13 cellular contexts compared by ENCODE assay signal in genomic region chr4:6781113-6781512, GRCh38. TPM values are rescaled to one million over a fixed set of nuclear protein-coding genes. Genes with fewer than 3 reads are reported as not detected.
DNase-seq lines count a peak whose midpoint lies in the region; ATAC-seq and TF ChIP-seq lines count a peak whose summit lies in the region.
"Had no signal": no experiment of that assay in that cellular context is flagged by ENCODE, and none has a peak within 500 bp of the region (broad histone marks: within the 10 kb centered on the region; RNA-seq: fewer than 3 reads in every experiment).

No MANE protein-coding gene starts in this region.

- H3K4me2 ChIP-seq in IMR-90 (ENCODE audit: low read depth, low read length) (no peak overlapping the region), trophoblast cell (ENCODE audit: low read length) (no peak overlapping the region), neuronal stem cell (ENCODE audit: insufficient read depth, low read length, poor library complexity, severe bottlenecking) (no peak overlapping the region)

- H2BK20ac ChIP-seq in IMR-90 (ENCODE audit: low read depth, low read length) = no peak overlapping the region

- H3K9me3 ChIP-seq in IMR-90 (ENCODE audit: control insufficient read depth, insufficient read depth, low read length) (no peaks in the 10 kb centered on the region), neutrophil (no peaks in the 10 kb centered on the region), trophoblast cell (ENCODE audit: insufficient read depth, low read depth, low read length) (no peaks in the 10 kb centered on the region), neuronal stem cell (replicated peaks in 1 of 2; ENCODE audit: control insufficient read depth in 2 of 2, insufficient read depth in 1 of 2, low read depth in 1 of 2, low read length in 2 of 2) (no peaks in the 10 kb centered on the region)

- peaks cover 18% of the 10 kb centered on the region for H3K79me2 ChIP-seq in trophoblast cell (ENCODE audit: control insufficient read depth, insufficient read depth, low read length, poor library complexity)

- no peak for TF ChIP-seq POLR2A in IMR-90 (IDR thresholded peaks at IDR 0.05; ENCODE audit: low read depth, low read length)

- no peak for TF ChIP-seq CTCF in IMR-90 (conservative IDR thresholded peaks at IDR 0.05; ENCODE audit: low read depth, low read length)
- TF ChIP-seq CTCF in neutrophil (IDR thresholded peaks at IDR 0.05) = no peak

- no peak overlapping the region for H3K27ac ChIP-seq in IMR-90 (ENCODE audit: insufficient read depth, low read length)
- H3K27ac ChIP-seq in cingulate gyrus (ENCODE audit: low read depth, low read length) = peak overlapping the region; percentile 96
- peak overlapping the region; percentile 100 for H3K27ac ChIP-seq in neutrophil
- H3K27ac ChIP-seq in trophoblast cell (ENCODE audit: low read depth, low read length) = no peak overlapping the region
- H3K27ac ChIP-seq in neuronal stem cell (replicated peaks; ENCODE audit: low read length) = no peak overlapping the region

- H3K18ac ChIP-seq in IMR-90 (ENCODE audit: low read depth, low read length) (no peak overlapping the region), trophoblast cell (ENCODE audit: low read length) (no peak overlapping the region), neuronal stem cell (ENCODE audit: low read length) (no peak overlapping the region)

- H3K9ac ChIP-seq in IMR-90 (ENCODE audit: low read depth, low read length) = no peak overlapping the region
- no peak overlapping the region for H3K9ac ChIP-seq in trophoblast cell (ENCODE audit: low read length)
- H3K9ac ChIP-seq in neuronal stem cell (ENCODE audit: low read depth, low read length, poor library complexity) = no peak overlapping the region

- H4K8ac ChIP-seq in IMR-90 (ENCODE audit: low read depth in 2 of 2, low read length in 2 of 2) (no peak overlapping the region), trophoblast cell (ENCODE audit: low read depth, low read length) (no peak overlapping the region), neuronal stem cell (ENCODE audit: low read depth, low read length) (no peak overlapping the region)

- H2AFZ ChIP-seq in IMR-90 (replicated peaks; ENCODE audit: low read length, poor library complexity) (no peak overlapping the region), trophoblast cell (ENCODE audit: insufficient read depth, low read length, poor library complexity) (no peak overlapping the region), neuronal stem cell (ENCODE audit: low read length) (no peak overlapping the region)

- no peak overlapping the region for H4K12ac ChIP-seq in trophoblast cell (ENCODE audit: low read depth, low read length)

- no peaks in the 10 kb centered on the region for H3K36me3 ChIP-seq in IMR-90 (ENCODE audit: control insufficient read depth, insufficient read depth, low read length)
- H3K36me3 ChIP-seq in neutrophil = peaks cover under 1% of the 10 kb centered on the region
- H3K36me3 ChIP-seq in trophoblast cell (ENCODE audit: control insufficient read depth in 1 of 2, insufficient read depth in 2 of 2, low read length in 2 of 2) = no peaks in the 10 kb centered on the region
- peaks cover 2 to 11% of the 10 kb centered on the region in 2 donors for H3K36me3 ChIP-seq in neuronal stem cell (replicated peaks in 1 of 2; ENCODE audit: control insufficient read depth in 2 of 2, insufficient read depth in 2 of 2, low read length in 2 of 2)

- WGBS in IMR-90 (ENCODE audit: extremely low coverage in 2 of 2, insufficient read length in 1 of 2), 2 experiments = 100% methylated on average over 3 of the region's 8 CpGs; no CpG with 5 or more reads in 1 of the 2 experiments
- no CpG with 5 or more reads among the region's 8 CpGs for WGBS in trophoblast cell (ENCODE audit: extremely low coverage, insufficient coverage, insufficient read length)
- no CpG with 5 or more reads among the region's 8 CpGs for WGBS in neuronal stem cell (ENCODE audit: extremely low coverage in 2 of 2, insufficient read length in 2 of 2, insufficient replicate concordance in 1 of 2), 2 donors

- TF ChIP-seq RAD21 in IMR-90 (IDR thresholded peaks at IDR 0.05; ENCODE audit: low read length) = no peak

- H3K4ac ChIP-seq in IMR-90 (ENCODE audit: low read depth, low read length) = no peak overlapping the region
- no peak overlapping the region for H3K4ac ChIP-seq in trophoblast cell (ENCODE audit: low read depth, low read length)
- H3K4ac ChIP-seq in neuronal stem cell (ENCODE audit: low read length) = no peak overlapping the region

- H4K5ac ChIP-seq in IMR-90 (ENCODE audit: low read depth, low read length) = no peak overlapping the region

- POLR2A ChIA-PET in IMR-90 (lab: Charles Lee; ENCODE audit: unreplicated experiment) = no interaction called here

- H3K79me1 ChIP-seq in IMR-90 (ENCODE audit: low read depth in 1 of 2, low read length in 2 of 2) (peaks cover 6 to 24% of the 10 kb centered on the region in 2 experiments), trophoblast cell (ENCODE audit: low read length) (peaks cover 11% of the 10 kb centered on the region), neuronal stem cell (ENCODE audit: low read depth, low read length) (peaks cover 3% of the 10 kb centered on the region)

- BruUV-seq in IMR-90 (replicated peaks; lab: Mats Ljungman, UMichigan) = no TSS peak

- no peak overlapping the region for H2BK15ac ChIP-seq in IMR-90 (ENCODE audit: low read depth, low read length)
- H2BK15ac ChIP-seq in neuronal stem cell (ENCODE audit: low read length) = no peak overlapping the region

- H4K20me1 ChIP-seq in IMR-90 (ENCODE audit: insufficient read depth, low read length) = peaks cover 26% of the 10 kb centered on the region

- DNase-seq in DMS53 (lab: John Stamatoyannopoulos, UW) = peak; percentile 53
- no peak for DNase-seq in DMS53 treated with DMSO at 0.1 percent for 48 hours (lab: John Stamatoyannopoulos, UW; ENCODE audit: unreplicated experiment)
- DNase-seq in IMR-90 = no peak
- no peak for DNase-seq in trophoblast cell
- no peak for DNase-seq in stimulated activated CD4-positive, alpha-beta T cell treated with anti-CD3 and anti-CD28 coated beads, Interleukin-4, amount 100 ng/mL, for 4 hours
- DNase-seq in neuronal stem cell (ENCODE audit: low spot score) = no peak
- DNase-seq: 8988T; activated CD4-positive, CD25-positive, alpha-beta regulatory T cell; GF-D8; islet precursor cell had no signal

- H3K23ac ChIP-seq in IMR-90 (ENCODE audit: low read depth, low read length) (no peak overlapping the region), trophoblast cell (ENCODE audit: low read length) (no peak overlapping the region), neuronal stem cell (ENCODE audit: low read depth, low read length, poor library complexity) (no peak overlapping the region)

- H3K27me3 ChIP-seq in IMR-90 (ENCODE audit: control insufficient read depth, insufficient read depth, low read length) (peaks cover 9% of the 10 kb centered on the region), neutrophil (peaks cover 7% of the 10 kb centered on the region), trophoblast cell (ENCODE audit: insufficient read depth, low read length) (no peaks in the 10 kb centered on the region), neuronal stem cell (ENCODE audit: control insufficient read depth in 3 of 3, insufficient read depth in 3 of 3, low read depth in 1 of 3, low read length in 3 of 3) (peaks cover 0 to 27% (median 0%) of the 10 kb centered on the region in 3 experiments)

- no peak overlapping the region for H3K14ac ChIP-seq in IMR-90 (replicated peaks; ENCODE audit: low read depth, low read length)
- H3K14ac ChIP-seq in trophoblast cell (ENCODE audit: low read length) = no peak overlapping the region
- H3K14ac ChIP-seq in neuronal stem cell (ENCODE audit: low read length) = no peak overlapping the region

- intact Hi-C loops in IMR-90 (cut with micrococcal nuclease) = loop anchor here (10.0 kb wide), 1 partner anchor 204 kb away; no protein-coding TSS in a partner anchor

- no peak for ATAC-seq in IMR-90 (ENCODE audit: low read depth)
- ATAC-seq: Panc1 had no signal

- H3K4me1 ChIP-seq in IMR-90 (ENCODE audit: control insufficient read depth, insufficient read depth, low read length) (peaks cover 4% of the 10 kb centered on the region), neutrophil (ENCODE audit: control insufficient read depth in 1 of 2, insufficient read depth in 1 of 2, low read depth in 1 of 2, low read length in 1 of 2) (peaks cover 45 to 54% of the 10 kb centered on the region in 2 experiments), trophoblast cell (ENCODE audit: control insufficient read depth in 1 of 2, insufficient read depth in 2 of 2, low read length in 2 of 2) (no peaks in the 10 kb centered on the region), neuronal stem cell (ENCODE audit: control insufficient read depth in 2 of 2, insufficient read depth in 1 of 2, low read depth in 1 of 2, low read length in 2 of 2) (peaks cover 17 to 35% of the 10 kb centered on the region in 2 donors)

- H3K4me3 ChIP-seq in IMR-90 (ENCODE audit: insufficient read depth, low read depth, low read length) (no peak overlapping the region), neutrophil (ENCODE audit: low read depth in 1 of 2, low read length in 1 of 2) (no peak overlapping the region), trophoblast cell (ENCODE audit: low read depth, low read length) (no peak overlapping the region), neuronal stem cell (ENCODE audit: low read length in 2 of 2) (no peak overlapping the region)

- CTCF ChIA-PET in IMR-90 (lab: Yijun Ruan, JAX) = no interaction called here

- dilution Hi-C loops in IMR-90 (cut with HindIII; ENCODE audit: low sequenced_read_pairs, unreplicated experiment) = no loop called here

- H3K56ac ChIP-seq in IMR-90 (ENCODE audit: extremely low read depth, insufficient read depth, low read length) = no peak overlapping the region

- H2BK5ac ChIP-seq in IMR-90 (ENCODE audit: low read depth, low read length, poor library complexity, severe bottlenecking) (no peak overlapping the region), trophoblast cell (ENCODE audit: low read depth, low read length, poor library complexity) (no peak overlapping the region), neuronal stem cell (ENCODE audit: low read length) (no peak overlapping the region)

- H2AK5ac ChIP-seq in IMR-90 (ENCODE audit: low read depth, low read length) (no peak overlapping the region), trophoblast cell (ENCODE audit: low read length) (no peak overlapping the region), neuronal stem cell (ENCODE audit: low read depth, low read length) (no peak overlapping the region)

- H3K9me1 ChIP-seq in IMR-90 (ENCODE audit: insufficient read depth, low read length) = peaks cover 6% of the 10 kb centered on the region

- peak overlapping the region; percentile 3 for H2AK9ac ChIP-seq in IMR-90 (replicated peaks; ENCODE audit: low read depth, low read length, poor library complexity)

- no peak overlapping the region for H4K91ac ChIP-seq in IMR-90 (ENCODE audit: insufficient read depth, low read depth, low read length)
- no peak overlapping the region for H4K91ac ChIP-seq in trophoblast cell (ENCODE audit: low read depth, low read length)
- no peak overlapping the region for H4K91ac ChIP-seq in neuronal stem cell (ENCODE audit: low read depth, low read length, poor library complexity)

- in situ Hi-C loops in IMR-90 (cut with MboI; ENCODE audit: low sequenced_read_pairs) = no loop called here

- no peak overlapping the region for H2BK12ac ChIP-seq in trophoblast cell (ENCODE audit: low read length)
- H2BK12ac ChIP-seq in neuronal stem cell (ENCODE audit: low read length) = no peak overlapping the region

- H2BK120ac ChIP-seq in IMR-90 (ENCODE audit: low read depth, low read length) = no peak overlapping the region
- no peak overlapping the region for H2BK120ac ChIP-seq in trophoblast cell (ENCODE audit: insufficient read depth, low read length, poor library complexity)
- H2BK120ac ChIP-seq in neuronal stem cell (ENCODE audit: low read depth, low read length) = no peak overlapping the region

RNA-seq across cellular contexts. Expression of gene KIAA0232, which starts 1.4 kb away (rescaled TPM):
- 19.5 and 23.1 TPM in 2 replicates for total RNA-seq in IMR-90 (2012; rRNA removed)
- 5.8 and 6.8 TPM in 2 replicates for polyA plus RNA-seq in IMR-90 (2012; rRNA removed)
- 1.8 and 4.3 TPM in 2 replicates for polyA plus RNA-seq in IMR-90 (2012; cell fraction: cytosol; rRNA removed)
- 3.7 and 10.2 TPM in 2 replicates for polyA plus RNA-seq in IMR-90 (2012; cell fraction: nucleus; rRNA removed; ENCODE audit: low replicate concordance)
- polyA plus RNA-seq in trophoblast cell (2013) = 12.6 and 12.8 TPM in 2 replicates
- polyA plus RNA-seq in neuronal stem cell (2013, experiment 1 of 2) = 19.1 TPM
- polyA plus RNA-seq in neuronal stem cell (2013, experiment 2 of 2) = 19.2 TPM

Comparison
In these comparisons a context has a peak if more than half of its experiments do, and no peak if none do; other contexts are left out.
1. H3K27ac ChIP-seq: peak in cingulate gyrus (single experiment) and neutrophil (single experiment); none in IMR-90 (single experiment), trophoblast cell (single experiment) and neuronal stem cell (single experiment).